Comparison of ENCODE assay signal across 12 cellular contexts in the genomic region with DNA sequence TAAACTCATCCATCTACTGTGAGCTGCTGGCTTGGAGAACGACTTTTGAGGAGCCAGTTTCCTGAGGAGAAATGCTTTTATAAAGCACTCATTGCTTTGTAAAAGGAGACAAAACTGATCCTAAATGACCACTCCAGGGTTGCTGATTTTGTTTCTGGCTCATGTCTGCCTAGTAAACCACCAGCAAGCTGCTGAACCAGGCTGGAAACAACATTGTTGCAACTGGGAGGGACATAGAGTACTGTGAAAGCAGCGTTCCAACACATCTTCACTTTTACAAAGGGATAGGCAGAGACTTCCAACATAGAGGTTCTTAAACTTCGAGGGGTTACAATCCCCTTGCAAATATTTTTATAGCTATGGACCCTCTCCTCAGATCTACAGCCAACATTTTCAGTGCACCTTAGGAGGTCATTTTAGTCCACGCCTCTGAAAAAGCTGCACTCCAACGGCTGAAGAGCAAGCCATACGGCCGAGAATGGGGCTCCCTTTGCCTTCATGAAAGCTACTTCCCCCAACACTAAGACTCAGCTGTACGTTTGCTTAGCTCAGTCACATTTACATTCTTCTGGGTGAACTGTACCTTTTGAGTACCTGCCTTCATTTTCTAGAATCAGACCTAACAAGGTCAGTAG. TPM values are rescaled to one million over a fixed set of nuclear protein-coding genes. Genes with fewer than 3 reads are reported as not detected.
DNase-seq lines count a peak whose midpoint lies in the region; ATAC-seq and TF ChIP-seq lines count a peak whose summit lies in the region.
"Had no signal": no experiment of that assay in that cellular context is flagged by ENCODE, and none has a peak within 500 bp of the region (broad histone marks: within the 10 kb centered on the region; RNA-seq: fewer than 3 reads in every experiment).

No MANE protein-coding gene starts in this region.

- H3K4me2 ChIP-seq in IMR-90 (ENCODE audit: low read depth, low read length), result no peak overlapping the region
- H3K4me2 ChIP-seq: SK-N-SH had no signal

- 0 out of 2 replicates have a peak overlapping the region, but pooled peaks have one; percentile 41 for H2BK20ac ChIP-seq in IMR-90 (ENCODE audit: low read depth, low read length)

- peak overlapping the region; percentile 31 for H2BK120ac ChIP-seq in IMR-90 (ENCODE audit: low read depth, low read length)

- CTCF ChIA-PET in IMR-90 (lab: Yijun Ruan, JAX), result interaction anchor here (0.8 to 3.5 kb wide), 6 partner anchors 8 to 300 kb away, joined by 3 to 17 read pairs (median 6); no protein-coding TSS in a partner anchor
- CTCF ChIA-PET in Calu3 (lab: Charles Lee), result interaction anchor here (0.6 to 1.3 kb wide), 4 partner anchors 55 to 299 kb away, joined by 3 to 8 read pairs (median 5); a partner anchor contains a TSS

- no peak overlapping the region for H3K4me3 Mint-ChIP-seq in Calu3 (ENCODE audit: low read depth, unreplicated experiment)
- H3K4me3 Mint-ChIP-seq: activated naive CD8-positive, alpha-beta T cell had no signal

- H3K27ac Mint-ChIP-seq in Calu3 (ENCODE audit: unreplicated experiment), result no peak overlapping the region
- H3K27ac Mint-ChIP-seq: activated naive CD8-positive, alpha-beta T cell had no signal

- H3K27ac ChIP-seq in IMR-90 (ENCODE audit: insufficient read depth, low read length), result no peak overlapping the region
- peak overlapping the region; percentile 57 for H3K27ac ChIP-seq in vagina
- H3K27ac ChIP-seq: breast epithelium, neutrophil, Peyer's patch had no signal

- H3K9me3 Mint-ChIP-seq in Calu3 (ENCODE audit: low read depth, unreplicated experiment), result no peaks in the 10 kb centered on the region

- intact Hi-C loops in IMR-90 (cut with micrococcal nuclease) (loop anchor here (1.0 to 5.0 kb wide), 3 partner anchors 234 to 276 kb away; no protein-coding TSS in a partner anchor), vagina (cut with DNase I) (no loop called here), Calu3 (cut with micrococcal nuclease; ENCODE audit: unreplicated experiment) (loop anchor here (5.0 kb wide), 3 partner anchors 234 to 319 kb away; no protein-coding TSS in a partner anchor)

- no peaks in the 10 kb centered on the region for H3K36me3 Mint-ChIP-seq in Calu3 (ENCODE audit: insufficient read depth, unreplicated experiment)

- TF ChIP-seq CTCF in IMR-90 (conservative IDR thresholded peaks at IDR 0.05; ENCODE audit: low read depth, low read length) (no peak), vagina (IDR thresholded peaks at IDR 0.05) (no peak), Calu3 (IDR thresholded peaks at IDR 0.05; ENCODE audit: unreplicated experiment) (no peak)

- H3K27me3 ChIP-seq in IMR-90 (ENCODE audit: control insufficient read depth, insufficient read depth, low read length) (no peaks in the 10 kb centered on the region), vagina (no peaks in the 10 kb centered on the region)
- H3K27me3 ChIP-seq: breast epithelium, neutrophil, Peyer's patch had no signal

- H3K36me3 ChIP-seq in IMR-90 (ENCODE audit: control insufficient read depth, insufficient read depth, low read length) (peaks cover 25% of the 10 kb centered on the region), vagina (peaks cover 0 to 23% of the 10 kb centered on the region in 2 donors)
- H3K36me3 ChIP-seq: breast epithelium, neutrophil had no signal

- no peak overlapping the region for H4K5ac ChIP-seq in IMR-90 (ENCODE audit: low read depth, low read length)

- no peak for TF ChIP-seq RAD21 in IMR-90 (IDR thresholded peaks at IDR 0.05; ENCODE audit: low read length)

- peak overlapping the region in 1 of 2 experiments; percentile 4; a peak in 2 of 4 replicates for H4K8ac ChIP-seq in IMR-90 (ENCODE audit: low read depth in 2 of 2, low read length in 2 of 2)

- no peak overlapping the region for H2AK5ac ChIP-seq in IMR-90 (ENCODE audit: low read depth, low read length)

- no TSS peak for BruUV-seq in IMR-90 (replicated peaks; lab: Mats Ljungman, UMichigan)
- BruUV-seq in Calu3 (replicated peaks; lab: Mats Ljungman, UMichigan), result no TSS peak

- in situ Hi-C loops in IMR-90 (cut with MboI; ENCODE audit: low sequenced_read_pairs), result no loop called here

- H3K18ac ChIP-seq in IMR-90 (ENCODE audit: low read depth, low read length), result peak overlapping the region; percentile 32; the same call in 1 of the 2 replicates

- no peak overlapping the region for H3K14ac ChIP-seq in IMR-90 (replicated peaks; ENCODE audit: low read depth, low read length)

- H3K4me1 ChIP-seq in IMR-90 (ENCODE audit: control insufficient read depth, insufficient read depth, low read length) (peaks cover 26% of the 10 kb centered on the region), vagina (peaks cover 26% of the 10 kb centered on the region)
- H3K4me1 ChIP-seq: Peyer's patch had no signal

- H2AK9ac ChIP-seq in IMR-90 (replicated peaks; ENCODE audit: low read depth, low read length, poor library complexity), result no peak overlapping the region

- H3K9ac ChIP-seq in IMR-90 (ENCODE audit: low read depth, low read length), result no peak overlapping the region
- H3K9ac ChIP-seq: SK-N-SH had no signal

- H3K27me3 Mint-ChIP-seq in Calu3 (ENCODE audit: unreplicated experiment), result no peaks in the 10 kb centered on the region
- H3K27me3 Mint-ChIP-seq: activated naive CD8-positive, alpha-beta T cell had no signal

- TF ChIP-seq POLR2A in IMR-90 (IDR thresholded peaks at IDR 0.05; ENCODE audit: low read depth, low read length), result no peak
- TF ChIP-seq POLR2A in vagina (IDR thresholded peaks at IDR 0.05), result no peak

- dilution Hi-C loops in IMR-90 (cut with HindIII; ENCODE audit: low sequenced_read_pairs, unreplicated experiment), result no loop called here

- peak overlapping the region; percentile 2 for H2AFZ ChIP-seq in IMR-90 (replicated peaks; ENCODE audit: low read length, poor library complexity)

- DNase-seq in IMR-90 (no peak), left lobe of liver (ENCODE audit: low spot score) (no peak), vagina (ENCODE audit: extremely low spot score in 2 of 2) (no peak), DMS153 treated with DMSO at 0.1 percent for 48 hours (lab: John Stamatoyannopoulos, UW; ENCODE audit: unreplicated experiment) (no peak), Calu3 (no peak)

- H3K4me3 ChIP-seq in IMR-90 (ENCODE audit: insufficient read depth, low read depth, low read length) (no peak overlapping the region), vagina (no peak overlapping the region)
- H3K4me3 ChIP-seq: Peyer's patch had no signal

- peaks cover 24% of the 10 kb centered on the region for H3K9me1 ChIP-seq in IMR-90 (ENCODE audit: insufficient read depth, low read length)

- H4K91ac ChIP-seq in IMR-90 (ENCODE audit: insufficient read depth, low read depth, low read length), result no peak overlapping the region

- peaks cover 3% of the 10 kb centered on the region for H4K20me1 ChIP-seq in IMR-90 (ENCODE audit: insufficient read depth, low read length)

- ATAC-seq in GM21717 (IDR thresholded peaks at IDR 0.05; ENCODE audit: unreplicated experiment) (peak; percentile 13), IMR-90 (ENCODE audit: low read depth) (no peak), left lobe of liver (peak; percentile 26), HG03025 (IDR thresholded peaks at IDR 0.05; ENCODE audit: low FRiP score, unreplicated experiment) (no peak)

- 97% methylated on average over 5 of the region's 8 CpGs; no CpG with 5 or more reads in 1 of the 2 experiments for WGBS in IMR-90 (ENCODE audit: extremely low coverage in 2 of 2, insufficient read length in 1 of 2), 2 experiments

- no peaks in the 10 kb centered on the region for H3K4me1 Mint-ChIP-seq in Calu3 (ENCODE audit: low read depth, unreplicated experiment)

- H3K56ac ChIP-seq in IMR-90 (ENCODE audit: extremely low read depth, insufficient read depth, low read length), result no peak overlapping the region

- no peak overlapping the region for H3K23ac ChIP-seq in IMR-90 (ENCODE audit: low read depth, low read length)

- H3K9me3 ChIP-seq in IMR-90 (ENCODE audit: control insufficient read depth, insufficient read depth, low read length) (no peaks in the 10 kb centered on the region), vagina (no peaks in the 10 kb centered on the region)
- H3K9me3 ChIP-seq: breast epithelium, neutrophil, Peyer's patch, SK-N-SH had no signal

- POLR2A ChIA-PET in IMR-90 (lab: Charles Lee; ENCODE audit: unreplicated experiment), result no interaction called here

- peaks cover 20 to 60% of the 10 kb centered on the region in 2 experiments for H3K79me1 ChIP-seq in IMR-90 (ENCODE audit: low read depth in 1 of 2, low read length in 2 of 2)

- H2BK5ac ChIP-seq in IMR-90 (ENCODE audit: low read depth, low read length, poor library complexity, severe bottlenecking), result no peak overlapping the region

- H2BK15ac ChIP-seq in IMR-90 (ENCODE audit: low read depth, low read length), result no peak overlapping the region

- peak overlapping the region; percentile 34 for H3K4ac ChIP-seq in IMR-90 (ENCODE audit: low read depth, low read length)

TF ChIP-seq in IMR-90, 13 proteins besides CTCF, POLR2A, EP300 and RAD21 (continues in another document):
- TF ChIP-seq CHD1 (IDR thresholded peaks at IDR 0.05; ENCODE audit: low read depth, low read length), result no peak
- TF ChIP-seq BHLHE40 (IDR thresholded peaks at IDR 0.05; ENCODE audit: low read depth, low read length), result no peak
- TF ChIP-seq SMC3 (IDR thresholded peaks at IDR 0.05; ENCODE audit: low read depth, low read length), result no peak
- no peak for TF ChIP-seq FOS (IDR thresholded peaks at IDR 0.05; ENCODE audit: low read depth, low read length)
- TF ChIP-seq MAZ (IDR thresholded peaks at IDR 0.05; ENCODE audit: borderline replicate concordance, low read depth, low read length), result no peak
- TF ChIP-seq CEBPB (IDR thresholded peaks at IDR 0.05; ENCODE audit: low read depth, low read length), result no peak
- TF ChIP-seq, protein P1, sequence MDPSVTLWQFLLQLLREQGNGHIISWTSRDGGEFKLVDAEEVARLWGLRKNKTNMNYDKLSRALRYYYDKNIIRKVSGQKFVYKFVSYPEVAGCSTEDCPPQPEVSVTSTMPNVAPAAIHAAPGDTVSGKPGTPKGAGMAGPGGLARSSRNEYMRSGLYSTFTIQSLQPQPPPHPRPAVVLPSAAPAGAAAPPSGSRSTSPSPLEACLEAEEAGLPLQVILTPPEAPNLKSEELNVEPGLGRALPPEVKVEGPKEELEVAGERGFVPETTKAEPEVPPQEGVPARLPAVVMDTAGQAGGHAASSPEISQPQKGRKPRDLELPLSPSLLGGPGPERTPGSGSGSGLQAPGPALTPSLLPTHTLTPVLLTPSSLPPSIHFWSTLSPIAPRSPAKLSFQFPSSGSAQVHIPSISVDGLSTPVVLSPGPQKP (IDR thresholded peaks at IDR 0.05; ENCODE audit: borderline replicate concordance, low read depth, low read length), result no peak

RNA-seq across cellular contexts. Expression of a gene that starts 54.7 kb away (rescaled TPM):
- total RNA-seq in IMR-90 (2012; rRNA removed) (70.3 and 70.8 TPM in 2 replicates), left lobe of liver (9.7 TPM), vagina (18.9 TPM), Calu3 (2022) (18.6 and 20.2 TPM in 2 replicates)
- 26.3 and 29.8 TPM in 2 replicates for polyA plus RNA-seq in IMR-90 (2012; rRNA removed)
- polyA plus RNA-seq in IMR-90 (2012; cell fraction: cytosol; rRNA removed), result 13.5 and 16.4 TPM in 2 replicates
- 5.1 and 13.1 TPM in 2 replicates for polyA plus RNA-seq in IMR-90 (2012; cell fraction: nucleus; rRNA removed; ENCODE audit: low replicate concordance)

Comparison
In these comparisons a context has a peak if more than half of its experiments do, and no peak if none do; other contexts are left out.
1. ATAC-seq: peak in GM21717 (single experiment) and left lobe of liver (single experiment); none in IMR-90 (single experiment) and HG03025 (single experiment).